Comparison of ENCODE assay signal across 16 cellular contexts in the genomic region with DNA sequence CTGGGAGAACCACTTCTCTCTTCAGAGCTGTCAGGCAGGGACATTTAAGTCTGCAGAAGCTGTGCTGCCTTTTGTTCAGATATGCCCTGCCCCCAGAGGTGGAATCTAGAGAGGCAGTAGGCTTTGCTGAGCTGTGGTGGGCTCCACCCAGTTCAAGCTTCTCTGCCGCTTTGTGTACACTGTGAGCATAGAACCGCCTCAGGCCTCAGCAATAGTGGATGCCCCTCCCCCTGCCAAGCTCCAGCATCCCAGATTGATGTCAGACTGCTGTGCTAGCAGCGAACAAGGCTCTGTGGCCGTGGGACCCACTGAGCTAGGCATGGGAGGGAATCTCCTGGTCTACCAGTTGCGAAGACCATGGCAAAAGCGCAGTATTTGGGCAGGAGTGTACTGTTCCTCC.
DNase-seq lines count a peak whose midpoint lies in the region; FAIRE-seq and TF ChIP-seq lines count a peak whose summit lies in the region.
"Had no signal": no experiment of that assay in that cellular context is flagged by ENCODE, and none has a peak within 500 bp of the region (broad histone marks: within the 10 kb centered on the region; RNA-seq: fewer than 3 reads in every experiment).

No MANE protein-coding gene starts in this region.

- POLR2A ChIA-PET in HEK293 (lab: Yijun Ruan, JAX) (no interaction called here), H1 (lab: Charles Lee; ENCODE audit: partially characterized antibody) (no interaction called here)

- H3K27ac ChIP-seq in HEK293 (ENCODE audit: extremely low read depth, low read depth, low read length) (no peak overlapping the region), SJCRH30 (no peak overlapping the region), H1 (ENCODE audit: low read depth, low read length) (no peak overlapping the region), spleen (no peak overlapping the region)
- H3K27ac ChIP-seq: C4-2B had no signal

- H3K18ac ChIP-seq in H1 (ENCODE audit: extremely low read depth, low read length) = no peak overlapping the region

- no peaks in the 10 kb centered on the region for H3K23me2 ChIP-seq in H1 (ENCODE audit: low read depth, low read length)

- no peak overlapping the region for H4K5ac ChIP-seq in H1 (ENCODE audit: insufficient read length, low read depth, low read length)

- no peak overlapping the region for H2BK12ac ChIP-seq in H1 (ENCODE audit: low read depth, low read length)

- intact Hi-C loops in spleen (cut with DNase I; ENCODE audit: low total_unique reads) = no loop called here

- no peak overlapping the region for H3K4ac ChIP-seq in H1 (replicated peaks; ENCODE audit: insufficient read length, low read depth, low read length)

- no peak overlapping the region for H2AFZ ChIP-seq in H1 (ENCODE audit: low read length)

- TF ChIP-seq EP300 in H1 (IDR thresholded peaks at IDR 0.05; ENCODE audit: borderline replicate concordance in 1 of 2, low read depth in 2 of 2, low read length in 2 of 2) = no peak

- no peaks in the 10 kb centered on the region for H3K79me2 ChIP-seq in H1 (ENCODE audit: control insufficient read depth in 1 of 2, insufficient read depth in 2 of 2, low read length in 2 of 2)

- no peaks in the 10 kb centered on the region for H3K27me3 ChIP-seq in SJCRH30
- no peaks in the 10 kb centered on the region for H3K27me3 ChIP-seq in H1 (replicated peaks in 1 of 4; ENCODE audit: control insufficient read depth in 3 of 4, extremely low read depth in 1 of 4, insufficient read depth in 3 of 4, low read length in 3 of 4)
- no peaks in the 10 kb centered on the region for H3K27me3 ChIP-seq in spleen (replicated peaks in 1 of 7)

- no peak overlapping the region for H3K56ac ChIP-seq in H1 (replicated peaks; ENCODE audit: insufficient read length, low read depth, low read length)

- TF ChIP-seq RAD21 in H1 (IDR thresholded peaks at IDR 0.05 in 1 of 2, conservative IDR thresholded peaks at IDR 0.05 in 1 of 2; ENCODE audit: low read depth in 2 of 2, low read length in 2 of 2) = no peak

- 0 out of 2 replicates have a peak overlapping the region, but pooled peaks have one; percentile 35 for H4K8ac ChIP-seq in H1 (ENCODE audit: extremely low read depth, insufficient read depth, low read length)

- H3K4me3 ChIP-seq in HEK293 (ENCODE audit: low read depth, low read length) (no peak overlapping the region), SJCRH30 (no peak overlapping the region), H1 (ENCODE audit: extremely low read depth in 1 of 4, insufficient read depth in 2 of 4, low read depth in 3 of 4, low read length in 4 of 4) (no peak overlapping the region), spleen (no peak overlapping the region)
- H3K4me3 ChIP-seq: HAP-1 had no signal

- no peaks in the 10 kb centered on the region for H4K20me1 ChIP-seq in H1 (replicated peaks in 1 of 2; ENCODE audit: control insufficient read depth in 1 of 2, insufficient read depth in 2 of 2, low read length in 2 of 2)

- no peak overlapping the region for H4K91ac ChIP-seq in H1 (replicated peaks; ENCODE audit: insufficient read length, low read length)

- H3K4me2 ChIP-seq in H1 (ENCODE audit: insufficient read depth in 1 of 2, low read depth in 2 of 2, low read length in 2 of 2) = no peak overlapping the region

- WGBS in H1 (ENCODE audit: extremely low coverage in 1 of 2, insufficient coverage in 1 of 2, insufficient read length in 1 of 2, insufficient replicate concordance in 2 of 2, low coverage in 1 of 2, low lambda C conversion rate in 2 of 2, missing lambda C conversion rate in 1 of 2), 2 experiments = 93% methylated on average over 6 of the region's 6 CpGs; no CpG with 5 or more reads in 1 of the 2 experiments
- WGBS in spleen, 5 donors = 90 to 100% (median 97%) methylated on average over 2 to 6 of the region's 6 CpGs

- H3K79me1 ChIP-seq in H1 (ENCODE audit: low read depth, low read length) = no peaks in the 10 kb centered on the region

- H3K36me3 ChIP-seq in HEK293 (ENCODE audit: control insufficient read depth in 2 of 2, insufficient read depth in 1 of 2, low read length in 2 of 2) (no peaks in the 10 kb centered on the region), SJCRH30 (no peaks in the 10 kb centered on the region), H1 (ENCODE audit: control insufficient read depth in 2 of 4, insufficient read depth in 4 of 4, low read length in 3 of 4) (no peaks in the 10 kb centered on the region), spleen (no peaks in the 10 kb centered on the region)
- H3K36me3 ChIP-seq: HAP-1 had no signal

- no peak overlapping the region for H2BK15ac ChIP-seq in H1 (ENCODE audit: low read length)

- H2BK120ac ChIP-seq in H1 (replicated peaks; ENCODE audit: low read depth, low read length) = no peak overlapping the region

- H3K4me1 ChIP-seq in HEK293 (ENCODE audit: control insufficient read depth, insufficient read depth, low read length) (no peaks in the 10 kb centered on the region), SJCRH30 (no peaks in the 10 kb centered on the region), H1 (replicated peaks in 1 of 4; ENCODE audit: control insufficient read depth in 3 of 4, insufficient read depth in 4 of 4, low read length in 3 of 4) (no peaks in the 10 kb centered on the region), spleen (peaks cover 0 to 14% (median 3%) of the 10 kb centered on the region in 6 donors)
- H3K4me1 ChIP-seq: HAP-1 had no signal

- H3K9ac ChIP-seq in H1 (replicated peaks in 1 of 4; ENCODE audit: extremely low read depth in 1 of 4, low read depth in 3 of 4, low read length in 3 of 4) = no peak overlapping the region

- DNase-seq in SJCRH30 (peak; percentile 12 to 16), H1 (ENCODE audit: low read depth in 1 of 2, low spot score in 2 of 2) (no peak), spleen (no peak), midbrain (lab: John Stamatoyannopoulos, UW) (no peak), GM12892 (ENCODE audit: insufficient read length) (no peak)
- DNase-seq in central memory CD4-positive, alpha-beta T cell = no peak
- DNase-seq: CD4-positive, alpha-beta memory T cell; DMS79; GOT3; HFFc6 had no signal

- TF ChIP-seq POLR2A in H1 (IDR thresholded peaks at IDR 0.05; ENCODE audit: control extremely low read depth in 1 of 2, low read depth in 2 of 2, low read length in 2 of 2) (no peak), spleen (IDR thresholded peaks at IDR 0.05) (no peak), GM12892 (IDR thresholded peaks at IDR 0.05; ENCODE audit: low read depth, low read length) (no peak)

- no peak overlapping the region for H2BK5ac ChIP-seq in H1 (ENCODE audit: low read depth, low read length)

- H3K14ac ChIP-seq in H1 (ENCODE audit: insufficient read length) = no peak overlapping the region

- no peak overlapping the region for H2BK20ac ChIP-seq in H1 (ENCODE audit: low read length)

- TF ChIP-seq CTCF in HEK293 (tag by site-specific recombination; IDR thresholded peaks at IDR 0.05) (no peak), H1 (IDR thresholded peaks at IDR 0.05; ENCODE audit: control extremely low read depth in 1 of 3, insufficient read depth in 1 of 3, low read depth in 1 of 3, low read length in 3 of 3) (no peak), spleen (IDR thresholded peaks at IDR 0.05 in 8 of 11, conservative IDR thresholded peaks at IDR 0.05 in 3 of 11) (no peak)

- CTCF ChIA-PET in HEK293 (lab: Yijun Ruan, JAX) (interaction anchor here (1.1 kb wide), 1 partner anchor 10 kb away, joined by 3 read pairs; no protein-coding TSS in a partner anchor), H1 (lab: Charles Lee; ENCODE audit: partially characterized antibody) (interaction anchor here (0.7 to 1.6 kb wide), 4 partner anchors 19 to 168 kb away, joined by 3 to 5 read pairs (median 3); no protein-coding TSS in a partner anchor)

- H2AK5ac ChIP-seq in H1 (ENCODE audit: low read depth, low read length) = no peak overlapping the region

- no peak overlapping the region for H3K23ac ChIP-seq in H1 (ENCODE audit: insufficient read length)

- no peak for FAIRE-seq in H1 (lab: Jason Lieb, UNC)
- no peak for FAIRE-seq in GM12892 (lab: Jason Lieb, UNC)
- FAIRE-seq: A204.1, G401.6, GM12891 had no signal

- H3K9me3 ChIP-seq in HEK293 (ENCODE audit: control insufficient read depth, insufficient read depth, low read depth, low read length) = no peaks in the 10 kb centered on the region
- peaks cover 3% of the 10 kb centered on the region; the same call in 1 of the 2 replicates for H3K9me3 ChIP-seq in SJCRH30 (replicated peaks)
- H3K9me3 ChIP-seq in H1 (ENCODE audit: insufficient read depth in 2 of 2, low read depth in 1 of 2, low read length in 1 of 2) = no peaks in the 10 kb centered on the region
- no peaks in the 10 kb centered on the region for H3K9me3 ChIP-seq in spleen
- H3K9me3 ChIP-seq: HAP-1 had no signal

TF ChIP-seq in HEK293, 187 proteins besides CTCF, POLR2A, EP300 and RAD21:
- no peak for TF ChIP-seq SP3 (tag by site-specific recombination; IDR thresholded peaks at IDR 0.05)
- TF ChIP-seq ZBTB6 (tag by site-specific recombination; IDR thresholded peaks at IDR 0.05) = peak; percentile 16; the same call in 1 of the 2 replicates
TF ChIP-seq in HEK293: peak in this region for 1.

TF ChIP-seq in H1, 55 proteins besides CTCF, POLR2A, EP300 and RAD21 (continues in another document):
- TF ChIP-seq POU5F1 (IDR thresholded peaks at IDR 0.05; ENCODE audit: low read depth, low read length) (no peak), HDAC6 (IDR thresholded peaks at IDR 0.05; ENCODE audit: low read depth, low read length) (no peak), GTF2F1 (IDR thresholded peaks at IDR 0.05; ENCODE audit: borderline replicate concordance, low read depth, low read length) (no peak), TBP (IDR thresholded peaks at IDR 0.05; ENCODE audit: low read depth, low read length) (no peak), POLR2AphosphoS5 (IDR thresholded peaks at IDR 0.05; ENCODE audit: low read depth, low read length) (no peak), SP1 (IDR thresholded peaks at IDR 0.05; ENCODE audit: low read depth, low read length) (no peak), CREB1 (IDR thresholded peaks at IDR 0.05) (no peak), SUZ12 (IDR thresholded peaks at IDR 0.05; ENCODE audit: low read length) (no peak), KDM1A (IDR thresholded peaks at IDR 0.05; ENCODE audit: borderline replicate concordance, low read length) (no peak), CBX8 (IDR thresholded peaks at IDR 0.05; ENCODE audit: borderline replicate concordance, low read depth, low read length) (no peak), BCL11A (IDR thresholded peaks at IDR 0.05; ENCODE audit: low read depth in 2 of 2, low read length in 2 of 2) (no peak), EZH2 (IDR thresholded peaks at IDR 0.05; ENCODE audit: low read depth, low read length, severe bottlenecking) (no peak), SP4 (IDR thresholded peaks at IDR 0.05; ENCODE audit: low read length) (no peak)
- TF ChIP-seq, protein P1, sequence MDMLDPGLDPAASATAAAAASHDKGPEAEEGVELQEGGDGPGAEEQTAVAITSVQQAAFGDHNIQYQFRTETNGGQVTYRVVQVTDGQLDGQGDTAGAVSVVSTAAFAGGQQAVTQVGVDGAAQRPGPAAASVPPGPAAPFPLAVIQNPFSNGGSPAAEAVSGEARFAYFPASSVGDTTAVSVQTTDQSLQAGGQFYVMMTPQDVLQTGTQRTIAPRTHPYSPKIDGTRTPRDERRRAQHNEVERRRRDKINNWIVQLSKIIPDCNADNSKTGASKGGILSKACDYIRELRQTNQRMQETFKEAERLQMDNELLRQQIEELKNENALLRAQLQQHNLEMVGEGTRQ (IDR thresholded peaks at IDR 0.05; ENCODE audit: low read length) = no peak

Comparison
In these comparisons a context has a peak if more than half of its experiments do, and no peak if none do; other contexts are left out.
1. DNase-seq: peak in SJCRH30 (2 of 2); none in H1 (0 of 2), central memory CD4-positive, alpha-beta T cell (single experiment), spleen (single experiment), midbrain (single experiment) and GM12892 (single experiment).